Comparison of ENCODE assay signal across 2 cellular contexts in the genomic region with DNA sequence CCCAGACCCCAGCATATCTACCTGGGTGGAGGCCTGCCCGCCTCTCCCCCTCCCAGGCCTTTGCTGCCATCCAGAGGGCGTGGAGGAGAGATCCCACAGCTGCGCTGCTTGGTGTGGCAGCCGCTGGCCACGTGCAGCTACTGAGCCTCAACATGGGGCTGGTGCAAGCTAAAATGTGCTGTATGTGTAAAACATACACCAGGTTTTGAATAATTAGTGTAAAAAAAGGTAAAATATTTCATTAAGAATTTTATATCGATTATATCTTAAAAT.
TF ChIP-seq lines count a peak whose summit lies in the region.

No MANE protein-coding gene starts in this region.

TF ChIP-seq in SK-N-SH, 30 proteins besides CTCF, POLR2A, EP300 and RAD21:
- TF ChIP-seq ELF1 (IDR thresholded peaks at IDR 0.05) (no peak), NRF1 (IDR thresholded peaks at IDR 0.05; ENCODE audit: low read depth, low read length) (no peak), TEAD4 (IDR thresholded peaks at IDR 0.05; ENCODE audit: borderline replicate concordance, insufficient read depth) (no peak), POLR2AphosphoS5 (IDR thresholded peaks at IDR 0.05; ENCODE audit: low read depth, low read length) (no peak), GATA2 (CRISPR knock-in tag; IDR thresholded peaks at IDR 0.05) (no peak), MEF2A (IDR thresholded peaks at IDR 0.05; ENCODE audit: borderline replicate concordance, low read depth) (no peak), EZH2phosphoT487 (IDR thresholded peaks at IDR 0.05; ENCODE audit: borderline replicate concordance, low read depth) (no peak), GABPA (IDR thresholded peaks at IDR 0.05; ENCODE audit: low read depth) (no peak), TCF12 (IDR thresholded peaks at IDR 0.05) (no peak), NFIC (IDR thresholded peaks at IDR 0.05; ENCODE audit: borderline replicate concordance) (no peak), TAF1 (IDR thresholded peaks at IDR 0.05; ENCODE audit: borderline replicate concordance, low read depth, low read length) (no peak), SMC3 (IDR thresholded peaks at IDR 0.05; ENCODE audit: low read depth, low read length) (no peak)
- TF ChIP-seq, protein P1, sequence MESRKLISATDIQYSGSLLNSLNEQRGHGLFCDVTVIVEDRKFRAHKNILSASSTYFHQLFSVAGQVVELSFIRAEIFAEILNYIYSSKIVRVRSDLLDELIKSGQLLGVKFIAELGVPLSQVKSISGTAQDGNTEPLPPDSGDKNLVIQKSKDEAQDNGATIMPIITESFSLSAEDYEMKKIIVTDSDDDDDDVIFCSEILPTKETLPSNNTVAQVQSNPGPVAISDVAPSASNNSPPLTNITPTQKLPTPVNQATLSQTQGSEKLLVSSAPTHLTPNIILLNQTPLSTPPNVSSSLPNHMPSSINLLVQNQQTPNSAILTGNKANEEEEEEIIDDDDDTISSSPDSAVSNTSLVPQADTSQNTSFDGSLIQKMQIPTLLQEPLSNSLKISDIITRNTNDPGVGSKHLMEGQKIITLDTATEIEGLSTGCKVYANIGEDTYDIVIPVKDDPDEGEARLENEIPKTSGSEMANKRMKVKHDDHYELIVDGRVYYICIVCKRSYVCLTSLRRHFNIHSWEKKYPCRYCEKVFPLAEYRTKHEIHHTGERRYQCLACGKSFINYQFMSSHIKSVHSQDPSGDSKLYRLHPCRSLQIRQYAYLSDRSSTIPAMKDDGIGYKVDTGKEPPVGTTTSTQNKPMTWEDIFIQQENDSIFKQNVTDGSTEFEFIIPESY (IDR thresholded peaks at IDR 0.05; ENCODE audit: borderline replicate concordance, low read depth), result no peak
- TF ChIP-seq, protein P2, sequence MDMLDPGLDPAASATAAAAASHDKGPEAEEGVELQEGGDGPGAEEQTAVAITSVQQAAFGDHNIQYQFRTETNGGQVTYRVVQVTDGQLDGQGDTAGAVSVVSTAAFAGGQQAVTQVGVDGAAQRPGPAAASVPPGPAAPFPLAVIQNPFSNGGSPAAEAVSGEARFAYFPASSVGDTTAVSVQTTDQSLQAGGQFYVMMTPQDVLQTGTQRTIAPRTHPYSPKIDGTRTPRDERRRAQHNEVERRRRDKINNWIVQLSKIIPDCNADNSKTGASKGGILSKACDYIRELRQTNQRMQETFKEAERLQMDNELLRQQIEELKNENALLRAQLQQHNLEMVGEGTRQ (IDR thresholded peaks at IDR 0.05; ENCODE audit: borderline replicate concordance, low read depth, low read length), result no peak

TF ChIP-seq in SK-N-SH treated with all-trans-retinoic acid at 6 μM for 48 hours, 23 proteins besides CTCF, POLR2A, EP300 and RAD21:
- TF ChIP-seq ZNF70 (CRISPR knock-in tag; IDR thresholded peaks at IDR 0.05) (no peak), TCF4 (CRISPR knock-in tag; IDR thresholded peaks at IDR 0.05; ENCODE audit: borderline replicate concordance) (no peak), ZNF8 (CRISPR knock-in tag; IDR thresholded peaks at IDR 0.05) (no peak), BACH2 (CRISPR knock-in tag; IDR thresholded peaks at IDR 0.05; ENCODE audit: borderline replicate concordance) (no peak), RARB (CRISPR knock-in tag; IDR thresholded peaks at IDR 0.05) (no peak), ZNF565 (CRISPR knock-in tag; conservative IDR thresholded peaks at IDR 0.05; ENCODE audit: low read depth) (no peak), ZFP3 (CRISPR knock-in tag; IDR thresholded peaks at IDR 0.05) (no peak), TOX (CRISPR knock-in tag; IDR thresholded peaks at IDR 0.05; ENCODE audit: borderline replicate concordance) (no peak)
- TF ChIP-seq, protein P3, sequence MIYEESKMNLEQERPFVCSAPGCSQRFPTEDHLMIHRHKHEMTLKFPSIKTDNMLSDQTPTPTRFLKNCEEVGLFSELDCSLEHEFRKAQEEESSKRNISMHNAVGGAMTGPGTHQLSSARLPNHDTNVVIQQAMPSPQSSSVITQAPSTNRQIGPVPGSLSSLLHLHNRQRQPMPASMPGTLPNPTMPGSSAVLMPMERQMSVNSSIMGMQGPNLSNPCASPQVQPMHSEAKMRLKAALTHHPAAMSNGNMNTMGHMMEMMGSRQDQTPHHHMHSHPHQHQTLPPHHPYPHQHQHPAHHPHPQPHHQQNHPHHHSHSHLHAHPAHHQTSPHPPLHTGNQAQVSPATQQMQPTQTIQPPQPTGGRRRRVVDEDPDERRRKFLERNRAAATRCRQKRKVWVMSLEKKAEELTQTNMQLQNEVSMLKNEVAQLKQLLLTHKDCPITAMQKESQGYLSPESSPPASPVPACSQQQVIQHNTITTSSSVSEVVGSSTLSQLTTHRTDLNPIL (CRISPR knock-in tag; IDR thresholded peaks at IDR 0.05; ENCODE audit: low read depth), result no peak
